In genomic region chr2:135636982-135637381, GRCh38 we compare ENCODE assay signal across 23 cellular contexts.
DNase-seq lines count a peak whose midpoint lies in the region; ATAC-seq and TF ChIP-seq lines count a peak whose summit lies in the region.
"Had no signal": no experiment of that assay in that cellular context is flagged by ENCODE, and none has a peak within 500 bp of the region (broad histone marks: within the 10 kb centered on the region; RNA-seq: fewer than 3 reads in every experiment).

No MANE protein-coding gene starts in this region.

- no peaks in the 10 kb centered on the region for H3K27me3 Mint-ChIP-seq in activated CD4-positive, alpha-beta memory T cell treated with anti-CD3 and anti-CD28 coated beads for 36 hours
- H3K27me3 Mint-ChIP-seq in activated CD4-positive, alpha-beta memory T cell treated with anti-CD3 and anti-CD28 coated beads, Interleukin-2, amount 10 ng/mL, durations not matched to agents 7 days and 5 days, result no peaks in the 10 kb centered on the region
- H3K27me3 Mint-ChIP-seq: activated naive CD8-positive, alpha-beta T cell treated with anti-CD3 and anti-CD28 coated beads, Interleukin-2, amount 10 ng/mL, durations not matched to agents 7 days and 5 days; brain; effector memory CD8-positive, alpha-beta T cell had no signal

- H3K27me3 ChIP-seq in osteoblast (ENCODE audit: insufficient read depth, low read length), result no peaks in the 10 kb centered on the region
- H3K27me3 ChIP-seq: BE2C, esophagus squamous epithelium, gastroesophageal sphincter had no signal

- intact Hi-C loops in activated CD4-positive, alpha-beta memory T cell treated with anti-CD3 and anti-CD28 coated beads for 36 hours (cut with micrococcal nuclease), result loop anchor here (1.0 kb wide), 2 partner anchors 17 to 27 kb away; no protein-coding TSS in a partner anchor

- no peak for TF ChIP-seq CTCF in osteoblast (IDR thresholded peaks at IDR 0.05; ENCODE audit: extremely low read depth, low read depth, low read length)

- POLR2A ChIA-PET in activated CD4-positive, alpha-beta memory T cell treated with anti-CD3 and anti-CD28 coated beads for 36 hours (lab: Charles Lee), result no interaction called here
- POLR2A ChIA-PET in activated CD4-positive, alpha-beta memory T cell treated with anti-CD3 and anti-CD28 coated beads, Interleukin-2, amount 10 ng/mL, durations not matched to agents 7 days and 5 days (lab: Charles Lee), result no interaction called here

- H3K4me1 Mint-ChIP-seq in activated CD4-positive, alpha-beta memory T cell treated with anti-CD3 and anti-CD28 coated beads for 36 hours (ENCODE audit: low read depth), result peaks cover 12% of the 10 kb centered on the region
- H3K4me1 Mint-ChIP-seq in activated CD4-positive, alpha-beta memory T cell treated with anti-CD3 and anti-CD28 coated beads, Interleukin-2, amount 10 ng/mL, durations not matched to agents 7 days and 5 days, result peaks cover 12% of the 10 kb centered on the region
- H3K4me1 Mint-ChIP-seq: brain had no signal

- H3K4me2 ChIP-seq in osteoblast (ENCODE audit: insufficient read depth, low read length), result no peak overlapping the region
- H3K4me2 ChIP-seq: smooth muscle cell had no signal

- H4K20me1 ChIP-seq in osteoblast (ENCODE audit: insufficient read depth, low read length), result no peaks in the 10 kb centered on the region

- H3K9me3 Mint-ChIP-seq in activated CD4-positive, alpha-beta memory T cell treated with anti-CD3 and anti-CD28 coated beads for 36 hours, result no peaks in the 10 kb centered on the region
- H3K9me3 Mint-ChIP-seq in activated CD4-positive, alpha-beta memory T cell treated with anti-CD3 and anti-CD28 coated beads, Interleukin-2, amount 10 ng/mL, durations not matched to agents 7 days and 5 days, result no peaks in the 10 kb centered on the region
- H3K9me3 Mint-ChIP-seq: activated naive CD8-positive, alpha-beta T cell treated with anti-CD3 and anti-CD28 coated beads, Interleukin-2, amount 10 ng/mL, durations not matched to agents 7 days and 5 days; brain; effector memory CD8-positive, alpha-beta T cell had no signal

- H3K27ac Mint-ChIP-seq in activated CD4-positive, alpha-beta memory T cell treated with anti-CD3 and anti-CD28 coated beads for 36 hours, result peak overlapping the region; percentile 24
- H3K27ac Mint-ChIP-seq in activated CD4-positive, alpha-beta memory T cell treated with anti-CD3 and anti-CD28 coated beads, Interleukin-2, amount 10 ng/mL, durations not matched to agents 7 days and 5 days, result no peak overlapping the region
- H3K27ac Mint-ChIP-seq: activated naive CD8-positive, alpha-beta T cell treated with anti-CD3 and anti-CD28 coated beads, Interleukin-2, amount 10 ng/mL, durations not matched to agents 7 days and 5 days had no signal

- no peaks in the 10 kb centered on the region for H3K79me2 ChIP-seq in osteoblast (ENCODE audit: insufficient read depth, low read length)

- no peak overlapping the region for H3K4me3 ChIP-seq in osteoblast (ENCODE audit: insufficient read depth, low read length)
- H3K4me3 ChIP-seq: esophagus squamous epithelium, gastroesophageal sphincter, HAP-1, smooth muscle cell had no signal

- H3K27ac ChIP-seq in osteoblast (ENCODE audit: low read depth, low read length), result no peak overlapping the region
- H3K27ac ChIP-seq: esophagus squamous epithelium, gastroesophageal sphincter had no signal

- H3K9me3 ChIP-seq in osteoblast (ENCODE audit: low read depth, low read length), result no peaks in the 10 kb centered on the region
- H3K9me3 ChIP-seq: BE2C, Caco-2, esophagus squamous epithelium, gastroesophageal sphincter, HAP-1 had no signal

- ATAC-seq in GM19395 (IDR thresholded peaks at IDR 0.05; ENCODE audit: unreplicated experiment), result peak; percentile 20
- ATAC-seq in HG03095 (IDR thresholded peaks at IDR 0.05; ENCODE audit: unreplicated experiment), result peak; percentile 6
- no peak for ATAC-seq in HG02885 (IDR thresholded peaks at IDR 0.05; ENCODE audit: poor library complexity, unreplicated experiment)
- ATAC-seq: effector memory CD8-positive, alpha-beta T cell; gastroesophageal sphincter had no signal

- CTCF ChIA-PET in activated CD4-positive, alpha-beta memory T cell treated with anti-CD3 and anti-CD28 coated beads for 36 hours (lab: Charles Lee), result interaction anchor here (0.8 kb wide), 1 partner anchor 73 kb away, joined by 3 read pairs; no protein-coding TSS in a partner anchor
- CTCF ChIA-PET in activated CD4-positive, alpha-beta memory T cell treated with anti-CD3 and anti-CD28 coated beads, Interleukin-2, amount 10 ng/mL, durations not matched to agents 7 days and 5 days (lab: Charles Lee), result no interaction called here

- no peak overlapping the region for H3K4me3 Mint-ChIP-seq in activated CD4-positive, alpha-beta memory T cell treated with anti-CD3 and anti-CD28 coated beads for 36 hours
- no peak overlapping the region for H3K4me3 Mint-ChIP-seq in activated CD4-positive, alpha-beta memory T cell treated with anti-CD3 and anti-CD28 coated beads, Interleukin-2, amount 10 ng/mL, durations not matched to agents 7 days and 5 days
- H3K4me3 Mint-ChIP-seq: activated naive CD8-positive, alpha-beta T cell treated with anti-CD3 and anti-CD28 coated beads, Interleukin-2, amount 10 ng/mL, durations not matched to agents 7 days and 5 days; brain; effector memory CD8-positive, alpha-beta T cell had no signal

- H3K36me3 Mint-ChIP-seq in activated CD4-positive, alpha-beta memory T cell treated with anti-CD3 and anti-CD28 coated beads for 36 hours, result peaks cover 31% of the 10 kb centered on the region
- H3K36me3 Mint-ChIP-seq in activated CD4-positive, alpha-beta memory T cell treated with anti-CD3 and anti-CD28 coated beads, Interleukin-2, amount 10 ng/mL, durations not matched to agents 7 days and 5 days (ENCODE audit: low read depth), result peaks cover 34% of the 10 kb centered on the region

- no peak for DNase-seq in activated CD4-positive, alpha-beta memory T cell treated with anti-CD3 and anti-CD28 coated beads for 36 hours
- DNase-seq in activated CD4-positive, alpha-beta memory T cell treated with anti-CD3 and anti-CD28 coated beads, Interleukin-2, amount 10 ng/mL, durations not matched to agents 7 days and 5 days, result no peak
- DNase-seq in osteoblast (ENCODE audit: insufficient read length, low spot score, missing footprints) (peak; percentile 10), NCI-H510A treated with DMSO at 0.1 percent for 48 hours (lab: John Stamatoyannopoulos, UW) (no peak), DMS79 (lab: John Stamatoyannopoulos, UW) (no peak)
- DNase-seq: activated naive CD8-positive, alpha-beta T cell treated with anti-CD3 and anti-CD28 coated beads, Interleukin-2, amount 10 ng/mL, durations not matched to agents 7 days and 5 days; activated T-cell treated with anti-CD3 and anti-CD28 coated beads for 4 hours; BE2C; Caco-2; effector memory CD8-positive, alpha-beta T cell; esophagus squamous epithelium; KBM-7; NCI-H1694; NCI-H748 treated with DMSO at 0.1 percent for 48 hours; Right ventricle myocardium superior; stimulated activated CD4-positive, alpha-beta T cell treated with anti-CD3 and anti-CD28 coated beads, Interleukin-4, amount 100 ng/mL, for 1 hour had no signal

- H3K4me1 ChIP-seq in osteoblast (ENCODE audit: insufficient read depth, low read length), result no peaks in the 10 kb centered on the region
- H3K4me1 ChIP-seq: BE2C, Caco-2, esophagus squamous epithelium, gastroesophageal sphincter had no signal

- H3K36me3 ChIP-seq in osteoblast (ENCODE audit: insufficient read depth, low read length), result peaks cover 9% of the 10 kb centered on the region
- H3K36me3 ChIP-seq: BE2C had no signal

- no peak overlapping the region for H2AFZ ChIP-seq in osteoblast (ENCODE audit: low read length)
